Comparison of ENCODE assay signal across 12 cellular contexts in the genomic region with DNA sequence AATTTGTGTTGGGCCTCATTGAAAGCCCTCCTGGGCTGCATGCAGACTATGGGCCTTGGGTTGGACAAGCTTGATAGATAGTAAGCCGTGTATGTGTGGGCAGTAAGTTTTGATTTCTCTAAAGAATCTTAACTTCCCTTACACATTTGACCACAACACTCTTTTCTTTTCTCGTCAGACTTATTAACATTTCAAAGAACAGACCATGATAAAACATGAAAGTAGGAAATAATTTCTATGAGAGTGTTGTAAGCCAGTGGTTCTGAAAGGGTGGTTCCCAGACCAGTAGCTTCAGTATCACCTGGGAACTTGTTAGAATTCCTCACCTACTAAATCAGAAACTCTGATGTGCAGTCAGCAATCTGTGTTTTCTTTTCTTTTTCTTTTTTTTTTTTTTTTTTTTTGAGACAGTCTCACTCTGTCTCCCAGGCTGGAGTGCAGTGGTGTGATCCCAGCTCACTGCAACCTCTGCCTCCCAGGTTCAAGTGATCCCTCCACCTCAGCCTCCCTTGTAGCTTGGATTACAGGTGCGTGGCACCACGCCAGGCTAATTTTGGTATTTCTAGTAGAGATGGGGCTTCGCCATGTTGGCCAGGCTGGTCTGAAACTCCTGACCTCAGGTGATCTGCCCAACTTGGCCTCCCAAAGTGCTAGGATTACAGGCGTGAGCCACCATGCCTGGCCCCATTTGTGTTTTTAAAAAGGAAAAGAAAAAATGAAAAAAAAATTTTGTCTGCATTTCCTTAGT. TPM values are rescaled to one million over a fixed set of nuclear protein-coding genes. Genes with fewer than 3 reads are reported as not detected.
DNase-seq lines count a peak whose midpoint lies in the region; ATAC-seq, FAIRE-seq and TF ChIP-seq lines count a peak whose summit lies in the region.
"Had no signal": no experiment of that assay in that cellular context is flagged by ENCODE, and none has a peak within 500 bp of the region (broad histone marks: within the 10 kb centered on the region; RNA-seq: fewer than 3 reads in every experiment).

No MANE protein-coding gene starts in this region.

- no peaks in the 10 kb centered on the region for H3K9me3 ChIP-seq in esophagus squamous epithelium

- 67 to 79% methylated on average over 4 to 5 of the region's 6 CpGs for WGBS in esophagus squamous epithelium, 2 donors

- no peaks in the 10 kb centered on the region for H3K36me3 ChIP-seq in esophagus squamous epithelium
- H3K36me3 ChIP-seq: brain microvascular endothelial cell had no signal

- no peak overlapping the region for H3K4me3 ChIP-seq in esophagus squamous epithelium
- H3K4me3 ChIP-seq: PC-9 had no signal

- in situ Hi-C loops in GM13977 (cut with MboI; ENCODE audit: low pct_unique_long_range_greater_than_20kb, low sequenced_read_pairs, unreplicated experiment), result no loop called here

- DNase-seq in GM13977 (ENCODE audit: low spot score) (peak; percentile 43), GM19239 (ENCODE audit: insufficient read length, low spot score) (no peak), NCI-H69 (lab: John Stamatoyannopoulos, UW) (no peak), Right ventricle myocardium superior (no peak), substantia nigra (lab: John Stamatoyannopoulos, UW) (no peak), esophagus squamous epithelium (lab: John Stamatoyannopoulos, UW) (no peak)
- DNase-seq: brain microvascular endothelial cell; CD4-positive, CD25-positive, alpha-beta regulatory T cell; PC-9; right cardiac atrium had no signal

- ATAC-seq in HG02840 (IDR thresholded peaks at IDR 0.05; ENCODE audit: low FRiP score, unreplicated experiment) (peak; percentile 83), HG03575 (IDR thresholded peaks at IDR 0.05; ENCODE audit: extremely low read depth, insufficient number of reproducible peaks, low FRiP score, unreplicated experiment) (peak; percentile 55), Right ventricle myocardium superior (ENCODE audit: poor library complexity) (no peak)
- ATAC-seq: right cardiac atrium had no signal

- no peak overlapping the region for H3K27ac ChIP-seq in substantia nigra (ENCODE audit: low read depth, low read length, poor library complexity, severe bottlenecking)
- H3K27ac ChIP-seq in esophagus squamous epithelium, result no peak overlapping the region
- H3K27ac ChIP-seq: brain microvascular endothelial cell, PC-9 had no signal

- peak; percentile 64 for FAIRE-seq in GM19239 (lab: Jason Lieb, UNC)

- H3K4me1 ChIP-seq in esophagus squamous epithelium, result peaks cover 0 to 3% (median 0%) of the 10 kb centered on the region in 3 donors

- no peak for TF ChIP-seq POLR2A in esophagus squamous epithelium (IDR thresholded peaks at IDR 0.05)

- no peak for TF ChIP-seq CTCF in GM13977 (IDR thresholded peaks at IDR 0.05; ENCODE audit: extremely low read depth, insufficient read depth, missing control alignments)
- no peak for TF ChIP-seq CTCF in esophagus squamous epithelium (IDR thresholded peaks at IDR 0.05)

- intact Hi-C loops in Right ventricle myocardium superior (cut with DNase I), result no loop called here
- intact Hi-C loops in esophagus squamous epithelium (cut with DNase I), result no loop called here

- no peaks in the 10 kb centered on the region for H3K27me3 ChIP-seq in esophagus squamous epithelium
- H3K27me3 ChIP-seq: brain microvascular endothelial cell had no signal

RNA-seq across cellular contexts. Expression of a gene that starts 20.0 kb away (rescaled TPM):
- total RNA-seq in Right ventricle myocardium superior (3.0 TPM), esophagus squamous epithelium (1 to 10 TPM; 1.1 to 4.8 (median 3.0) TPM)

RNA-seq across cellular contexts. Expression of a gene that starts 44.8 kb away (rescaled TPM):
- total RNA-seq in Right ventricle myocardium superior, result 24.4 TPM
- 10 to 100 TPM; 10.3 to 18.5 (median 12.3) TPM for total RNA-seq in esophagus squamous epithelium
